In the genomic region with DNA sequence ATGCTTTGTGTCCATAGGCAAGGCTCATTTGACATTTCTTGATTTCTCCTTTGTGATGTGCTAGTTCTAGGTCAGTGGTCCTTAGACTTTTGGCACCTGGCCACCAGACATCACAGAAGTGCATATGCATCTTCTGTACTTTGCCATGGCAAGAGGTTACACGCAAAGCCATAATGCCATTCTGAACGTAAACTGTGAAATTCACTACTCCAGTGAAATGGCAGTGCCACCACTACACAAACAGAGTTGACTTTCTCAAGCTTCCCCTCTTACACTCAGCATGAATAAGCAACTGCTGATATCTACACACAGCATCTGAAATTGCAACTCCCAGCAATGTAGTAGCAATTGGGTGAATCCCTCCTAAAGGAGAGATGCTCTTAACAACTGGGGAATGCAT, we compare ENCODE assay signal across 27 cellular contexts.
"Had no signal": no experiment of that assay in that cellular context is flagged by ENCODE, and none has a peak within 500 bp of the region (broad histone marks: within the 10 kb centered on the region; RNA-seq: fewer than 3 reads in every experiment).

No MANE protein-coding gene starts in this region.

- ATAC-seq: activated naive CD4-positive, alpha-beta T cell treated with anti-CD3 and anti-CD28 coated beads, Interleukin-2, amount 50 U/mL, for 72 hours; activated naive CD8-positive, alpha-beta T cell treated with anti-CD3 and anti-CD28 coated beads, Interleukin-2, amount 50 U/mL, for 24 hours; activated T-cell treated with anti-CD3 and anti-CD28 coated beads, Interleukin-2, amount 50 U/mL, for 4 hours; activated T-cell treated with anti-CD3 and anti-CD28 coated beads, Interleukin-2, amount 50 U/mL, for 72 hours; activated T-helper 17 cell treated with anti-CD3 and anti-CD28 coated beads, Interleukin-2, amount 50 U/mL, for 72 hours; body of pancreas had no signal

- DNase-seq: activated effector memory CD4-positive, alpha-beta T cell treated with anti-CD3 and anti-CD28 coated beads, Interleukin-2, amount 50 U/mL, for 16 hours; activated effector memory CD4-positive, alpha-beta T cell treated with Interleukin-2 at 50 U/mL for 16 hours; activated gamma-delta T cell; activated gamma-delta T cell treated with Interleukin-2 at 50 U/mL for 16 hours; activated naive CD4-positive, alpha-beta T cell; activated naive CD4-positive, alpha-beta T cell treated with anti-CD3 and anti-CD28 coated beads for 36 hours; activated naive CD4-positive, alpha-beta T cell treated with anti-CD3 and anti-CD28 coated beads, Interleukin-2, amount 10 ng/mL, durations not matched to agents 7 days and 5 days; activated naive CD4-positive, alpha-beta T cell treated with anti-CD3 and anti-CD28 coated beads, Interleukin-2, amount 50 U/mL, for 16 hours; activated naive CD4-positive, alpha-beta T cell treated with Interleukin-2 at 50 U/mL for 16 hours; activated naive CD8-positive, alpha-beta T cell treated with anti-CD3 and anti-CD28 coated beads for 36 hours; activated naive CD8-positive, alpha-beta T cell treated with anti-CD3 and anti-CD28 coated beads, Interleukin-2, amount 10 ng/mL, durations not matched to agents 7 days and 5 days; activated naive CD8-positive, alpha-beta T cell treated with anti-CD3 and anti-CD28 coated beads, Interleukin-2, amount 50 U/mL, for 24 hours; activated T-cell treated with anti-CD3 and anti-CD28 coated beads, Interleukin-2, amount 50 U/mL, for 4 hours; activated T-cell treated with anti-CD3 and anti-CD28 coated beads, Interleukin-2, amount 50 U/mL, for 48 hours; activated T-cell treated with anti-CD3 and anti-CD28 coated beads, Interleukin-2, amount 50 U/mL, for 72 hours; adrenal gland; amniotic stem cell; amygdala; anterior cingulate cortex; aorta; body of pancreas; brain microvascular endothelial cell; caudate nucleus; central memory CD4-positive, alpha-beta T cell; cerebellar nuclear complex had no signal
